15 cellular contexts compared by ENCODE assay signal in genomic region chr1:89708727-89709375, GRCh38.
DNase-seq lines count a peak whose midpoint lies in the region; ATAC-seq and TF ChIP-seq lines count a peak whose summit lies in the region.
"Had no signal": no experiment of that assay in that cellular context is flagged by ENCODE, and none has a peak within 500 bp of the region (broad histone marks: within the 10 kb centered on the region; RNA-seq: fewer than 3 reads in every experiment).

No MANE protein-coding gene starts in this region.

- H4K20me1 ChIP-seq in OCI-LY7 (ENCODE audit: insufficient read depth, low read length), result no peaks in the 10 kb centered on the region

- H3K27me3 Mint-ChIP-seq in endodermal cell (ENCODE audit: insufficient read depth) (no peaks in the 10 kb centered on the region), osteocyte (ENCODE audit: unreplicated experiment) (no peaks in the 10 kb centered on the region)
- H3K27me3 Mint-ChIP-seq: activated CD8-positive, alpha-beta memory T cell treated with anti-CD3 and anti-CD28 coated beads, Interleukin-2, amount 10 ng/mL, durations not matched to agents 7 days and 5 days had no signal

- H3K27ac ChIP-seq in SJSA1 (peak overlapping the region; percentile 65), endodermal cell (ENCODE audit: low read depth, low read length) (peak overlapping the region; percentile 32), upper lobe of left lung (no peak overlapping the region), OCI-LY7 (ENCODE audit: low read depth, low read length, poor library complexity, severe bottlenecking) (no peak overlapping the region)
- H3K27ac ChIP-seq: gastroesophageal sphincter, RWPE1, testis had no signal

- intact Hi-C loops in OCI-LY7 (cut with micrococcal nuclease; ENCODE audit: unreplicated experiment), result no loop called here

- no peak for TF ChIP-seq CTCF in endodermal cell (conservative IDR thresholded peaks at IDR 0.05)
- TF ChIP-seq CTCF in osteocyte (IDR thresholded peaks at IDR 0.05), result no peak
- no peak for TF ChIP-seq CTCF in upper lobe of left lung (IDR thresholded peaks at IDR 0.05)
- no peak for TF ChIP-seq CTCF in OCI-LY7 (conservative IDR thresholded peaks at IDR 0.05; ENCODE audit: low read length)

- H3K79me2 ChIP-seq in OCI-LY7 (ENCODE audit: insufficient read depth, low read depth, low read length), result no peaks in the 10 kb centered on the region

- no peaks in the 10 kb centered on the region for H3K27me3 ChIP-seq in SJSA1 (replicated peaks)
- H3K27me3 ChIP-seq in endodermal cell (ENCODE audit: control insufficient read depth, insufficient read depth, low read length, poor library complexity, severe bottlenecking), result no peaks in the 10 kb centered on the region
- no peaks in the 10 kb centered on the region for H3K27me3 ChIP-seq in upper lobe of left lung
- H3K27me3 ChIP-seq: gastroesophageal sphincter, testis had no signal

- H3K4me1 ChIP-seq in SJSA1 (replicated peaks) (peaks cover 41% of the 10 kb centered on the region), endodermal cell (ENCODE audit: control insufficient read depth, insufficient read depth, low read length) (no peaks in the 10 kb centered on the region), upper lobe of left lung (no peaks in the 10 kb centered on the region), OCI-LY7 (ENCODE audit: insufficient read depth, low read length, poor library complexity, severe bottlenecking) (peaks cover 35% of the 10 kb centered on the region)
- H3K4me1 ChIP-seq: Caco-2, gastroesophageal sphincter, testis had no signal

- no peak overlapping the region for H2AFZ ChIP-seq in OCI-LY7 (ENCODE audit: low read length)

- H3K4me1 Mint-ChIP-seq in endodermal cell (peaks cover 2% of the 10 kb centered on the region), osteocyte (ENCODE audit: unreplicated experiment) (peaks cover 29% of the 10 kb centered on the region)

- H3K36me3 ChIP-seq in SJSA1 (peaks cover 17% of the 10 kb centered on the region), endodermal cell (ENCODE audit: control insufficient read depth, insufficient read depth, low read length) (no peaks in the 10 kb centered on the region), upper lobe of left lung (peaks cover 0 to 15% (median 6%) of the 10 kb centered on the region in 4 donors), OCI-LY7 (ENCODE audit: insufficient read depth, low read length) (peaks cover 13% of the 10 kb centered on the region)

- DNase-seq in ELF-1 (ENCODE audit: low read depth, low spot score) (peak; percentile 23), SJSA1 (ENCODE audit: low read depth in 1 of 2, low spot score in 2 of 2) (peak in 1 of 2 experiments; percentile 58), endodermal cell (no peak), osteocyte (ENCODE audit: extremely low spot score, unreplicated experiment) (no peak), HPDE6-E6E7 (ENCODE audit: extremely low spot score) (no peak), upper lobe of left lung (no peak), OCI-LY7 (ENCODE audit: low spot score) (no peak)
- DNase-seq: activated CD8-positive, alpha-beta memory T cell treated with anti-CD3 and anti-CD28 coated beads, Interleukin-2, amount 10 ng/mL, durations not matched to agents 7 days and 5 days; Caco-2; NCI-H1105 treated with DMSO at 0.1 percent for 48 hours; NCI-H524; testis had no signal

- H3K27ac Mint-ChIP-seq in endodermal cell (no peak overlapping the region), osteocyte (ENCODE audit: unreplicated experiment) (peak overlapping the region; percentile 73)

- H3K4me3 Mint-ChIP-seq in endodermal cell, result no peak overlapping the region
- H3K4me3 Mint-ChIP-seq in osteocyte (ENCODE audit: unreplicated experiment), result peak overlapping the region; percentile 33
- H3K4me3 Mint-ChIP-seq: activated CD8-positive, alpha-beta memory T cell treated with anti-CD3 and anti-CD28 coated beads, Interleukin-2, amount 10 ng/mL, durations not matched to agents 7 days and 5 days had no signal

- H3K36me3 Mint-ChIP-seq in endodermal cell (ENCODE audit: low read depth), result no peaks in the 10 kb centered on the region
- peaks cover 7% of the 10 kb centered on the region for H3K36me3 Mint-ChIP-seq in osteocyte (ENCODE audit: unreplicated experiment)

- no TSS peak for BruUV-seq in OCI-LY7 (replicated peaks; lab: Mats Ljungman, UMichigan)

- WGBS in endodermal cell (ENCODE audit: insufficient coverage in 1 of 2, insufficient read length in 1 of 2), 2 experiments, result 68 to 80% methylated on average over 4 to 6 of the region's 6 CpGs
- 86 to 89% methylated on average over 6 of the region's 6 CpGs for WGBS in upper lobe of left lung, 2 donors

- H3K9me3 Mint-ChIP-seq in endodermal cell, result no peaks in the 10 kb centered on the region
- H3K9me3 Mint-ChIP-seq in osteocyte (ENCODE audit: unreplicated experiment), result no peaks in the 10 kb centered on the region

- H3K9ac ChIP-seq in endodermal cell (ENCODE audit: extremely low read depth, low read length, poor library complexity, severe bottlenecking), result no peak overlapping the region

- H3K9me3 ChIP-seq in SJSA1 (replicated peaks) (no peaks in the 10 kb centered on the region), endodermal cell (ENCODE audit: control insufficient read depth, low read length) (no peaks in the 10 kb centered on the region), upper lobe of left lung (no peaks in the 10 kb centered on the region), OCI-LY7 (ENCODE audit: low read length) (no peaks in the 10 kb centered on the region; the same call in 1 of the 2 replicates)
- H3K9me3 ChIP-seq: Caco-2, gastroesophageal sphincter, testis had no signal

- H3K4me3 ChIP-seq in SJSA1 (no peak overlapping the region), endodermal cell (ENCODE audit: low read length) (no peak overlapping the region), upper lobe of left lung (no peak overlapping the region), OCI-LY7 (ENCODE audit: low read depth, low read length, poor library complexity, severe bottlenecking) (no peak overlapping the region)
- H3K4me3 ChIP-seq: gastroesophageal sphincter, testis had no signal

- no peak for ATAC-seq in upper lobe of left lung (ENCODE audit: low FRiP score in 2 of 2)
- ATAC-seq: activated CD8-positive, alpha-beta memory T cell treated with anti-CD3 and anti-CD28 coated beads, Interleukin-2, amount 10 ng/mL, durations not matched to agents 7 days and 5 days; gastroesophageal sphincter; left lobe of liver had no signal

- TF ChIP-seq EP300 in upper lobe of left lung (IDR thresholded peaks at IDR 0.05), result no peak

- no peak for TF ChIP-seq POLR2A in upper lobe of left lung (IDR thresholded peaks at IDR 0.05)

- no peaks in the 10 kb centered on the region for H3K9me2 ChIP-seq in OCI-LY7 (ENCODE audit: insufficient read depth, low read length)

- POLR2A ChIA-PET in OCI-LY7 (lab: Charles Lee), result interaction anchor here (0.6 to 4.1 kb wide), 5 partner anchors 11 to 719 kb away, joined by 3 to 30 read pairs (median 4); no protein-coding TSS in a partner anchor

- CTCF ChIA-PET in OCI-LY7 (lab: Charles Lee; ENCODE audit: unreplicated experiment), result no interaction called here

- H3K4me2 ChIP-seq in OCI-LY7 (ENCODE audit: low read length), result no peak overlapping the region

Comparison
In these comparisons a context has a peak if more than half of its experiments do, and no peak if none do; other contexts are left out.
1. H3K27ac ChIP-seq: peak in SJSA1 (single experiment) and endodermal cell (single experiment); none in upper lobe of left lung (0 of 4) and OCI-LY7 (single experiment).